Comparison of ENCODE assay signal across 23 cellular contexts in genomic region chr7:18799899-18800298, GRCh38.
"Had no signal": no experiment of that assay in that cellular context is flagged by ENCODE, and none has a peak within 500 bp of the region (broad histone marks: within the 10 kb centered on the region; RNA-seq: fewer than 3 reads in every experiment).

No MANE protein-coding gene starts in this region.

- FAIRE-seq: endothelial cell of umbilical vein, frontal cortex, islet of Langerhans, keratinocyte had no signal

- H3K9me3 ChIP-seq: colonic mucosa, esophagus muscularis mucosa, heart right ventricle, left lung, lower lobe of right lung, mucosa of descending colon had no signal

- H3K27ac ChIP-seq: colonic mucosa, dorsolateral prefrontal cortex, esophagus muscularis mucosa, foreskin keratinocyte, heart right ventricle, left lung, lower lobe of right lung had no signal

- DNase-seq: colonic mucosa; cortex of kidney; dermis blood vessel endothelial cell; dorsolateral prefrontal cortex; effector CD4-positive, alpha-beta T cell; effector memory CD4-positive, alpha-beta T cell; foreskin keratinocyte; glutamatergic neuron; head of caudate nucleus; heart right ventricle; hippocampal formation; left cardiac atrium; left lung; left ventricle myocardium superior; lower lobe of right lung; mesenchymal stem cell; mucosa of descending colon; naive B cell had no signal

- H3K27me3 ChIP-seq: colonic mucosa, dorsolateral prefrontal cortex, esophagus muscularis mucosa, foreskin keratinocyte, heart right ventricle, left lung had no signal

- H3K4me3 ChIP-seq: colonic mucosa, dorsolateral prefrontal cortex, esophagus muscularis mucosa, heart right ventricle, left lung, lower lobe of right lung, mucosa of descending colon had no signal

- H3K4me1 ChIP-seq: colonic mucosa, esophagus muscularis mucosa, heart right ventricle, left lung, lower lobe of right lung had no signal

- H3K36me3 ChIP-seq: colonic mucosa, esophagus muscularis mucosa, heart right ventricle, left lung, lower lobe of right lung had no signal

- ATAC-seq: foreskin keratinocyte, heart right ventricle, left cardiac atrium, left lung, left ventricle myocardium superior, lower lobe of right lung, mucosa of descending colon had no signal
